Comparison of ENCODE assay signal across 1 cellular context in genomic region chr1:155084722-155085503, GRCh38.
TF ChIP-seq lines count a peak whose summit lies in the region.

No MANE protein-coding gene starts in this region.

TF ChIP-seq in HepG2, 621 proteins besides CTCF, POLR2A, EP300 and RAD21 (continued from another document and continues in another):
- no peak for TF ChIP-seq ZBTB40 (IDR thresholded peaks at IDR 0.05)
- TF ChIP-seq ZBTB40 (CRISPR knock-in tag; IDR thresholded peaks at IDR 0.05) = no peak
- TF ChIP-seq MEF2D (CRISPR knock-in tag; IDR thresholded peaks at IDR 0.05) = no peak; the same call in 1 of the 2 replicates
- TF ChIP-seq SRSF4 (IDR thresholded peaks at IDR 0.05; ENCODE audit: low read depth, low read length, poor library complexity, severe bottlenecking) = no peak
- no peak for TF ChIP-seq EHMT2 (IDR thresholded peaks at IDR 0.05; ENCODE audit: borderline replicate concordance, low read depth, low read length)
- TF ChIP-seq JDP2 (CRISPR knock-in tag; IDR thresholded peaks at IDR 0.05; ENCODE audit: borderline replicate concordance) = no peak
- TF ChIP-seq U2AF2 (IDR thresholded peaks at IDR 0.05; ENCODE audit: low read depth, low read length) = 0 out of 2 replicates have a peak, but pooled peaks have one; percentile 35
- no peak for TF ChIP-seq BHLHE40 (IDR thresholded peaks at IDR 0.05; ENCODE audit: low read length)
- TF ChIP-seq HIC2 (CRISPR knock-in tag; IDR thresholded peaks at IDR 0.05; ENCODE audit: low read depth) = peak; percentile 10; the same call in 1 of the 2 replicates
- peak; percentile 92 for TF ChIP-seq SAP130 (CRISPR knock-in tag; IDR thresholded peaks at IDR 0.05; ENCODE audit: low read depth)
- peak; percentile 59; the same call in 1 of the 2 replicates for TF ChIP-seq LBX2 (CRISPR knock-in tag; IDR thresholded peaks at IDR 0.05; ENCODE audit: borderline replicate concordance)
- peak; percentile 87 for TF ChIP-seq KDM3A (CRISPR knock-in tag; IDR thresholded peaks at IDR 0.05; ENCODE audit: low read depth)
- TF ChIP-seq ZNF597 (CRISPR knock-in tag; IDR thresholded peaks at IDR 0.05) = no peak
- TF ChIP-seq HCFC1 (IDR thresholded peaks at IDR 0.05; ENCODE audit: low read depth, low read length) = no peak
- TF ChIP-seq HNF4G (IDR thresholded peaks at IDR 0.05; ENCODE audit: borderline replicate concordance, low read depth, low read length) = peak; percentile 15; the same call in 1 of the 2 replicates
- TF ChIP-seq HNF4G (CRISPR knock-in tag; IDR thresholded peaks at IDR 0.05; ENCODE audit: borderline replicate concordance, low read depth) = 0 out of 2 replicates have a peak, but pooled peaks have one; percentile 17
- TF ChIP-seq BCLAF1 (IDR thresholded peaks at IDR 0.05) = no peak
- TF ChIP-seq MEIS2 (CRISPR knock-in tag; IDR thresholded peaks at IDR 0.05) = peak; percentile 68
- no peak for TF ChIP-seq ZNF296 (CRISPR knock-in tag; conservative IDR thresholded peaks at IDR 0.05)
- TF ChIP-seq KLF16 (CRISPR knock-in tag; IDR thresholded peaks at IDR 0.05) = peak in 1 of 2 experiments; percentile 78; a peak in 2 of 4 replicates
- peak; percentile 54 for TF ChIP-seq ATF2 (CRISPR knock-in tag; IDR thresholded peaks at IDR 0.05)
- no peak for TF ChIP-seq ZNF275 (CRISPR knock-in tag; IDR thresholded peaks at IDR 0.05; ENCODE audit: borderline replicate concordance)
- TF ChIP-seq ZNF121 (CRISPR knock-in tag; IDR thresholded peaks at IDR 0.05) = no peak
- no peak for TF ChIP-seq REPIN1 (CRISPR knock-in tag; IDR thresholded peaks at IDR 0.05; ENCODE audit: borderline replicate concordance, low read depth)
- TF ChIP-seq ZNF354B (CRISPR knock-in tag; IDR thresholded peaks at IDR 0.05) = no peak
- TF ChIP-seq ZNF776 (CRISPR knock-in tag; IDR thresholded peaks at IDR 0.05) = peak; percentile 25; the same call in 1 of the 2 replicates
- no peak for TF ChIP-seq TMF1 (CRISPR knock-in tag; IDR thresholded peaks at IDR 0.05; ENCODE audit: low read depth)
- no peak for TF ChIP-seq NFYC (CRISPR knock-in tag; IDR thresholded peaks at IDR 0.05)
- TF ChIP-seq GLMP (CRISPR knock-in tag; IDR thresholded peaks at IDR 0.05; ENCODE audit: borderline replicate concordance) = no peak
- no peak for TF ChIP-seq ZFYVE20 (CRISPR knock-in tag; IDR thresholded peaks at IDR 0.05; ENCODE audit: borderline replicate concordance, low read depth)
- no peak for TF ChIP-seq ZNF704 (CRISPR knock-in tag; IDR thresholded peaks at IDR 0.05; ENCODE audit: borderline replicate concordance)
- TF ChIP-seq ELF3 (CRISPR knock-in tag; IDR thresholded peaks at IDR 0.05) = peak; percentile 76
- TF ChIP-seq ZNF101 (CRISPR knock-in tag; IDR thresholded peaks at IDR 0.05; ENCODE audit: borderline replicate concordance, low read depth) = no peak
- peak; percentile 88 for TF ChIP-seq FOXC1 (CRISPR knock-in tag; IDR thresholded peaks at IDR 0.05; ENCODE audit: borderline replicate concordance)
- no peak for TF ChIP-seq ZNF605 (CRISPR knock-in tag; IDR thresholded peaks at IDR 0.05)
- no peak for TF ChIP-seq ZNF83 (CRISPR knock-in tag; IDR thresholded peaks at IDR 0.05; ENCODE audit: borderline replicate concordance)
- TF ChIP-seq MED1 (CRISPR knock-in tag; IDR thresholded peaks at IDR 0.05) = peak; percentile 59
- TF ChIP-seq ZIK1 (CRISPR knock-in tag; IDR thresholded peaks at IDR 0.05; ENCODE audit: borderline replicate concordance, low read depth) = peak; percentile 84; the same call in 1 of the 2 replicates
- TF ChIP-seq ZSCAN20 (CRISPR knock-in tag; IDR thresholded peaks at IDR 0.05; ENCODE audit: borderline replicate concordance) = no peak
- no peak for TF ChIP-seq NFE2L2 (IDR thresholded peaks at IDR 0.05; ENCODE audit: low read length)
- peak; percentile 79 for TF ChIP-seq HDAC2 (CRISPR knock-in tag; IDR thresholded peaks at IDR 0.05)
- TF ChIP-seq POGZ (CRISPR knock-in tag; IDR thresholded peaks at IDR 0.05) = no peak; the same call in 1 of the 2 replicates
- no peak for TF ChIP-seq CEBPB (IDR thresholded peaks at IDR 0.05; ENCODE audit: borderline replicate concordance, low read depth, low read length)
